Comparison of ENCODE assay signal across 2 cellular contexts in genomic region chr11:3346587-3346986, GRCh38.
TF ChIP-seq lines count a peak whose summit lies in the region.

No MANE protein-coding gene starts in this region.

TF ChIP-seq in GM23338, 12 proteins besides CTCF, POLR2A, EP300 and RAD21 (continued from another document):
- TF ChIP-seq EZH2phosphoT487 (IDR thresholded peaks at IDR 0.05; ENCODE audit: unreplicated experiment) (no peak), ZNF331 (CRISPR knock-in tag; IDR thresholded peaks at IDR 0.05; ENCODE audit: low read depth) (no peak), ZNF462 (CRISPR knock-in tag; IDR thresholded peaks at IDR 0.05) (no peak), POLR2AphosphoS5 (IDR thresholded peaks at IDR 0.05; ENCODE audit: low read depth) (no peak), EZH2 (IDR thresholded peaks at IDR 0.05; ENCODE audit: low read depth, unreplicated experiment) (no peak), JUNB (IDR thresholded peaks at IDR 0.05; ENCODE audit: unreplicated experiment) (no peak), CREB1 (CRISPR knock-in tag; IDR thresholded peaks at IDR 0.05; ENCODE audit: low read depth) (no peak), ZNF114 (CRISPR knock-in tag; IDR thresholded peaks at IDR 0.05) (no peak), STAT1 (IDR thresholded peaks at IDR 0.05; ENCODE audit: unreplicated experiment) (no peak), NANOG (IDR thresholded peaks at IDR 0.05; ENCODE audit: borderline replicate concordance) (no peak)
- TF ChIP-seq, protein P1, sequence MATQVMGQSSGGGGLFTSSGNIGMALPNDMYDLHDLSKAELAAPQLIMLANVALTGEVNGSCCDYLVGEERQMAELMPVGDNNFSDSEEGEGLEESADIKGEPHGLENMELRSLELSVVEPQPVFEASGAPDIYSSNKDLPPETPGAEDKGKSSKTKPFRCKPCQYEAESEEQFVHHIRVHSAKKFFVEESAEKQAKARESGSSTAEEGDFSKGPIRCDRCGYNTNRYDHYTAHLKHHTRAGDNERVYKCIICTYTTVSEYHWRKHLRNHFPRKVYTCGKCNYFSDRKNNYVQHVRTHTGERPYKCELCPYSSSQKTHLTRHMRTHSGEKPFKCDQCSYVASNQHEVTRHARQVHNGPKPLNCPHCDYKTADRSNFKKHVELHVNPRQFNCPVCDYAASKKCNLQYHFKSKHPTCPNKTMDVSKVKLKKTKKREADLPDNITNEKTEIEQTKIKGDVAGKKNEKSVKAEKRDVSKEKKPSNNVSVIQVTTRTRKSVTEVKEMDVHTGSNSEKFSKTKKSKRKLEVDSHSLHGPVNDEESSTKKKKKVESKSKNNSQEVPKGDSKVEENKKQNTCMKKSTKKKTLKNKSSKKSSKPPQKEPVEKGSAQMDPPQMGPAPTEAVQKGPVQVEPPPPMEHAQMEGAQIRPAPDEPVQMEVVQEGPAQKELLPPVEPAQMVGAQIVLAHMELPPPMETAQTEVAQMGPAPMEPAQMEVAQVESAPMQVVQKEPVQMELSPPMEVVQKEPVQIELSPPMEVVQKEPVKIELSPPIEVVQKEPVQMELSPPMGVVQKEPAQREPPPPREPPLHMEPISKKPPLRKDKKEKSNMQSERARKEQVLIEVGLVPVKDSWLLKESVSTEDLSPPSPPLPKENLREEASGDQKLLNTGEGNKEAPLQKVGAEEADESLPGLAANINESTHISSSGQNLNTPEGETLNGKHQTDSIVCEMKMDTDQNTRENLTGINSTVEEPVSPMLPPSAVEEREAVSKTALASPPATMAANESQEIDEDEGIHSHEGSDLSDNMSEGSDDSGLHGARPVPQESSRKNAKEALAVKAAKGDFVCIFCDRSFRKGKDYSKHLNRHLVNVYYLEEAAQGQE (IDR thresholded peaks at IDR 0.05; ENCODE audit: unreplicated experiment), result no peak

TF ChIP-seq in WTC11, 78 proteins besides CTCF, POLR2A, EP300 and RAD21:
- TF ChIP-seq, protein P2, sequence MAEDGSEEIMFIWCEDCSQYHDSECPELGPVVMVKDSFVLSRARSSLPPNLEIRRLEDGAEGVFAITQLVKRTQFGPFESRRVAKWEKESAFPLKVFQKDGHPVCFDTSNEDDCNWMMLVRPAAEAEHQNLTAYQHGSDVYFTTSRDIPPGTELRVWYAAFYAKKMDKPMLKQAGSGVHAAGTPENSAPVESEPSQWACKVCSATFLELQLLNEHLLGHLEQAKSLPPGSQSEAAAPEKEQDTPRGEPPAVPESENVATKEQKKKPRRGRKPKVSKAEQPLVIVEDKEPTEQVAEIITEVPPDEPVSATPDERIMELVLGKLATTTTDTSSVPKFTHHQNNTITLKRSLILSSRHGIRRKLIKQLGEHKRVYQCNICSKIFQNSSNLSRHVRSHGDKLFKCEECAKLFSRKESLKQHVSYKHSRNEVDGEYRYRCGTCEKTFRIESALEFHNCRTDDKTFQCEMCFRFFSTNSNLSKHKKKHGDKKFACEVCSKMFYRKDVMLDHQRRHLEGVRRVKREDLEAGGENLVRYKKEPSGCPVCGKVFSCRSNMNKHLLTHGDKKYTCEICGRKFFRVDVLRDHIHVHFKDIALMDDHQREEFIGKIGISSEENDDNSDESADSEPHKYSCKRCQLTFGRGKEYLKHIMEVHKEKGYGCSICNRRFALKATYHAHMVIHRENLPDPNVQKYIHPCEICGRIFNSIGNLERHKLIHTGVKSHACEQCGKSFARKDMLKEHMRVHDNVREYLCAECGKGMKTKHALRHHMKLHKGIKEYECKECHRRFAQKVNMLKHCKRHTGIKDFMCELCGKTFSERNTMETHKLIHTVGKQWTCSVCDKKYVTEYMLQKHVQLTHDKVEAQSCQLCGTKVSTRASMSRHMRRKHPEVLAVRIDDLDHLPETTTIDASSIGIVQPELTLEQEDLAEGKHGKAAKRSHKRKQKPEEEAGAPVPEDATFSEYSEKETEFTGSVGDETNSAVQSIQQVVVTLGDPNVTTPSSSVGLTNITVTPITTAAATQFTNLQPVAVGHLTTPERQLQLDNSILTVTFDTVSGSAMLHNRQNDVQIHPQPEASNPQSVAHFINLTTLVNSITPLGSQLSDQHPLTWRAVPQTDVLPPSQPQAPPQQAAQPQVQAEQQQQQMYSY (CRISPR knock-in tag; IDR thresholded peaks at IDR 0.05), result no peak
- no peak for TF ChIP-seq ZBTB21 (CRISPR knock-in tag; IDR thresholded peaks at IDR 0.05; ENCODE audit: borderline replicate concordance)
